Comparison of ENCODE assay signal across 12 cellular contexts in the genomic region with DNA sequence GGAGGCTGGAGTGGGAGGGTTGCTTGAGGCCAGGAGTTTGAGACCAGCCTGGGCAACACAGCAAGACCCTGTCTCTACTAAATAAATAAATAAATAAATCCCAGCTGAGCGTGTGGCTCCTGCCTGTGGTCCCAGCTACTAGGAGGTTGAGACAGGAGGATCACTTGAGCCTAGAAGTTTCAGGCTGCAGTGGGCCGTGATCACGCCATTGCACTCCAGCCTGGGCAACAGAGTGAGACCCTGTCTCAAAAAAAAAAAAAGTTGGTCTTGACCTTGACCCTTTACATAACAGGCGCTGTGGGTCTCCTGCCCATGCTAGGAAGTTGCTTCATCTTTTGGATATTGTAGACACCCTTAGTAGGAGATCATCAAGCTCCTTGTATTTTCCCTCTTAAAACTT. TPM values are rescaled to one million over a fixed set of nuclear protein-coding genes. Genes with fewer than 3 reads are reported as not detected.
"Had no signal": no experiment of that assay in that cellular context is flagged by ENCODE, and none has a peak within 500 bp of the region (broad histone marks: within the 10 kb centered on the region; RNA-seq: fewer than 3 reads in every experiment).

No MANE protein-coding gene starts in this region.

- H3K27ac ChIP-seq: GM23248, HL-60, KMS-11 had no signal

- DNase-seq: GM23248, GOT3, H7, IMR-90, Karpas-422, KBM-7 had no signal

- H3K9me3 ChIP-seq: HAP-1 had no signal

- ATAC-seq: HCT116 had no signal

- H3K4me1 ChIP-seq: HAP-1 had no signal

- H3K36me3 ChIP-seq: HAP-1 had no signal

- H3K4me3 ChIP-seq: GM23248, HAP-1 had no signal

RNA-seq across cellular contexts. Expression of a gene that starts 31.3 kb away (rescaled TPM):
- total RNA-seq: GM23248, H4, H7, HT1080, IMR-90 had no signal
